8 cellular contexts compared by ENCODE assay signal in the genomic region with DNA sequence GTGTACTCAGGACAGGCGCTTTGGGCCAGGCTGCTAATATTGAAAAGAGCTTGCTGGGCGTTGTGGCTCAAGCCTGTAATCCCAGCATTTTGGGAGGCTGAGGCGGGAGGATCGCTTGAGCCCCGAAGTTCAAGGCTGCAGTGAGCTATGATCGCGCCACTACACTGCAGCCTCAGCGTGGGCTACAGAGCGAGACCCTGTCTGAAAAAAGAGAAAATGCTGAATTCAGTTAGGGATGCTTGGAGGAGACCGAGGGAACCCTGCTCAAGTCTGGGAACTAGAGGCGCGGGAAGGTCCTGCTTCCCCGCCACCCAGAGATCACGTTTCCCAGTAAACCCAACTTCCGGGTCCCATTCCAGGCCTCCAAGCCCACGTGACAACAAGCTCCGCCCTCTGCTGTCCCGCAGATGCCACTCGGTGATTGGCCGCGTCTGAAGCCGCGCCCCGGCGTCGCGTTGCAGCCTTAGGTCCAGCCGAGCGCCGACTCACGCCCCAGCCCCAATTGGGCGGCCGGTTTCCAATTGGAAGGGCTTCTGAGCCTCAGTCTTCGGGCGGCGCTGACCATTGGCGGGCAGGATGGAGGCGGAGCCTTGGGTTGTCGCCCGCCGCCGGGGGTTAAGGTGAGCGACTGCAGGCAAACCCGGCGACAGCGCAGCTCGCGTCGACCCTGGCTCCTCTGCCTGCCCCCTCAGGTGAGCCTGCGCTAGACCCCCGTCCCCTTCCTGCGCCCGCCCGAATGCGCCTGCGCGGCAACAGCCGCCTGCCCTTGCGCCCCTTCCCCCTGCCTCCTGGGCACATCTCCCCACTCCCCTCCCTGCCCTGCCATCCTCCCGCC. TPM values are rescaled to one million over a fixed set of nuclear protein-coding genes. Genes with fewer than 3 reads are reported as not detected.
DNase-seq lines count a peak whose midpoint lies in the region; ATAC-seq and TF ChIP-seq lines count a peak whose summit lies in the region.

A gene with protein sequence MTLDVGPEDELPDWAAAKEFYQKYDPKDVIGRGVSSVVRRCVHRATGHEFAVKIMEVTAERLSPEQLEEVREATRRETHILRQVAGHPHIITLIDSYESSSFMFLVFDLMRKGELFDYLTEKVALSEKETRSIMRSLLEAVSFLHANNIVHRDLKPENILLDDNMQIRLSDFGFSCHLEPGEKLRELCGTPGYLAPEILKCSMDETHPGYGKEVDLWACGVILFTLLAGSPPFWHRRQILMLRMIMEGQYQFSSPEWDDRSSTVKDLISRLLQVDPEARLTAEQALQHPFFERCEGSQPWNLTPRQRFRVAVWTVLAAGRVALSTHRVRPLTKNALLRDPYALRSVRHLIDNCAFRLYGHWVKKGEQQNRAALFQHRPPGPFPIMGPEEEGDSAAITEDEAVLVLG (plus strand): TSS at position 627 of the 835 bp plus-strand sequence. CDS start 396 bp downstream, outside the sequence.

- peak within 1 kb of the TSS; percentile 84 for H3K4me2 ChIP-seq in PC-3 (ENCODE audit: low read length)

- H3F3A ChIP-seq in PC-3 (ENCODE audit: low read length, unreplicated experiment) = peaks cover 8% of the 10 kb centered on the region

- DNase-seq in DMS114 treated with DMSO at 0.1 percent for 48 hours (lab: John Stamatoyannopoulos, UW; ENCODE audit: unreplicated experiment) (peak; percentile 96), PC-3 (peak; percentile 98), activated T-cell treated with anti-CD3 and anti-CD28 coated beads for 48 hours (ENCODE audit: low read depth) (peak; percentile 98), epithelial cell of esophagus (ENCODE audit: low read depth) (peak; percentile 100)
- DNase-seq in stimulated activated CD8-positive, alpha-beta memory T cell treated with anti-CD3 and anti-CD28 coated beads, Interleukin-4, amount 100 ng/mL, for 1 hour (ENCODE audit: low read depth in 2 of 2, low spot score in 1 of 2) = peak; percentile 89 to 90

- TF ChIP-seq RAD21 in Ishikawa (IDR thresholded peaks at IDR 0.05; ENCODE audit: low read depth) = no peak

- H4K20me1 ChIP-seq in PC-3 (ENCODE audit: low read length) = no peaks in the 10 kb centered on the region

- 0 out of 2 replicates have a peak within 1 kb of the TSS, but pooled peaks have one; percentile 43 for H2AFZ ChIP-seq in PC-3 (ENCODE audit: low read length)

- no peak for TF ChIP-seq EP300 in Ishikawa (IDR thresholded peaks at IDR 0.05; ENCODE audit: borderline replicate concordance)

- H3K9me2 ChIP-seq in PC-3 (replicated peaks; ENCODE audit: low read length) = no peaks in the 10 kb centered on the region

- POLR2A ChIA-PET in PC-3 (lab: Charles Lee; ENCODE audit: unreplicated experiment) = interaction anchor here (0.5 to 0.7 kb wide), 4 partner anchors 110 to 377 kb away, joined by 3 to 6 read pairs (median 4); no protein-coding TSS in a partner anchor

- H3K36me3 ChIP-seq in PC-3 (ENCODE audit: low read depth, low read length) = peaks cover 6% of the 10 kb centered on the region

- TF ChIP-seq CTCF in PC-3 (conservative IDR thresholded peaks at IDR 0.05; ENCODE audit: low read depth, low read length) (no peak), epithelial cell of esophagus (IDR thresholded peaks at IDR 0.05; ENCODE audit: insufficient read depth, low read depth, low read length, missing control alignments) (peak; percentile 1)

- peak within 1 kb of the TSS; percentile 83 for H3K27ac ChIP-seq in PC-3 (ENCODE audit: low read length)

- H3K4me3 ChIP-seq in PC-3 (ENCODE audit: low read length) = peak within 1 kb of the TSS; percentile 69
- H3K4me3 ChIP-seq in epithelial cell of esophagus (ENCODE audit: low read length) = peak within 1 kb of the TSS; percentile 71
- H3K4me3 ChIP-seq in mononuclear cell (ENCODE audit: low read length) = peak within 1 kb of the TSS; percentile 40

- peak within 1 kb of the TSS; percentile 75 for H3K9ac ChIP-seq in PC-3 (ENCODE audit: low read length)

- H3K79me2 ChIP-seq in PC-3 (ENCODE audit: low read length) = peaks cover 23% of the 10 kb centered on the region

- peak; percentile 94 for ATAC-seq in GM21576 (IDR thresholded peaks at IDR 0.05; ENCODE audit: unreplicated experiment)
- peak; percentile 96 for ATAC-seq in PC-3

- peaks cover 14% of the 10 kb centered on the region for H3K4me1 ChIP-seq in PC-3 (ENCODE audit: insufficient read depth, low read length)
- peaks cover 20% of the 10 kb centered on the region for H3K4me1 ChIP-seq in mononuclear cell (ENCODE audit: insufficient read depth, low read length)

- BruUV-seq in PC-3 (replicated peaks; lab: Mats Ljungman, UMichigan) = no TSS peak

- H3K27me3 ChIP-seq in PC-3 (ENCODE audit: low read length) (no peaks in the 10 kb centered on the region), mononuclear cell (ENCODE audit: insufficient read depth, low read length) (no peaks in the 10 kb centered on the region)

- H3K9me3 ChIP-seq in PC-3 (ENCODE audit: low read length) = no peaks in the 10 kb centered on the region
- H3K9me3 ChIP-seq in mononuclear cell (ENCODE audit: low read depth, low read length) = no peaks in the 10 kb centered on the region

- CTCF ChIA-PET in PC-3 (lab: Charles Lee) = interaction anchor here (0.7 to 0.8 kb wide), 2 partner anchors 26 to 67 kb away, joined by 3 read pairs; no protein-coding TSS in a partner anchor

- intact Hi-C loops in PC-3 (cut with micrococcal nuclease) = no loop called here

TF ChIP-seq in Ishikawa, 13 proteins besides CTCF, POLR2A, EP300 and RAD21:
- TF ChIP-seq, protein P1, sequence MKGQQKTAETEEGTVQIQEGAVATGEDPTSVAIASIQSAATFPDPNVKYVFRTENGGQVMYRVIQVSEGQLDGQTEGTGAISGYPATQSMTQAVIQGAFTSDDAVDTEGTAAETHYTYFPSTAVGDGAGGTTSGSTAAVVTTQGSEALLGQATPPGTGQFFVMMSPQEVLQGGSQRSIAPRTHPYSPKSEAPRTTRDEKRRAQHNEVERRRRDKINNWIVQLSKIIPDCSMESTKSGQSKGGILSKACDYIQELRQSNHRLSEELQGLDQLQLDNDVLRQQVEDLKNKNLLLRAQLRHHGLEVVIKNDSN (IDR thresholded peaks at IDR 0.05) = peak; percentile 97
- TF ChIP-seq TEAD4 (IDR thresholded peaks at IDR 0.05) = peak; percentile 37
- peak; percentile 90 for TF ChIP-seq TAF1 (IDR thresholded peaks at IDR 0.05; ENCODE audit: low read depth)
- TF ChIP-seq, protein P2, sequence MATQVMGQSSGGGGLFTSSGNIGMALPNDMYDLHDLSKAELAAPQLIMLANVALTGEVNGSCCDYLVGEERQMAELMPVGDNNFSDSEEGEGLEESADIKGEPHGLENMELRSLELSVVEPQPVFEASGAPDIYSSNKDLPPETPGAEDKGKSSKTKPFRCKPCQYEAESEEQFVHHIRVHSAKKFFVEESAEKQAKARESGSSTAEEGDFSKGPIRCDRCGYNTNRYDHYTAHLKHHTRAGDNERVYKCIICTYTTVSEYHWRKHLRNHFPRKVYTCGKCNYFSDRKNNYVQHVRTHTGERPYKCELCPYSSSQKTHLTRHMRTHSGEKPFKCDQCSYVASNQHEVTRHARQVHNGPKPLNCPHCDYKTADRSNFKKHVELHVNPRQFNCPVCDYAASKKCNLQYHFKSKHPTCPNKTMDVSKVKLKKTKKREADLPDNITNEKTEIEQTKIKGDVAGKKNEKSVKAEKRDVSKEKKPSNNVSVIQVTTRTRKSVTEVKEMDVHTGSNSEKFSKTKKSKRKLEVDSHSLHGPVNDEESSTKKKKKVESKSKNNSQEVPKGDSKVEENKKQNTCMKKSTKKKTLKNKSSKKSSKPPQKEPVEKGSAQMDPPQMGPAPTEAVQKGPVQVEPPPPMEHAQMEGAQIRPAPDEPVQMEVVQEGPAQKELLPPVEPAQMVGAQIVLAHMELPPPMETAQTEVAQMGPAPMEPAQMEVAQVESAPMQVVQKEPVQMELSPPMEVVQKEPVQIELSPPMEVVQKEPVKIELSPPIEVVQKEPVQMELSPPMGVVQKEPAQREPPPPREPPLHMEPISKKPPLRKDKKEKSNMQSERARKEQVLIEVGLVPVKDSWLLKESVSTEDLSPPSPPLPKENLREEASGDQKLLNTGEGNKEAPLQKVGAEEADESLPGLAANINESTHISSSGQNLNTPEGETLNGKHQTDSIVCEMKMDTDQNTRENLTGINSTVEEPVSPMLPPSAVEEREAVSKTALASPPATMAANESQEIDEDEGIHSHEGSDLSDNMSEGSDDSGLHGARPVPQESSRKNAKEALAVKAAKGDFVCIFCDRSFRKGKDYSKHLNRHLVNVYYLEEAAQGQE (IDR thresholded peaks at IDR 0.05; ENCODE audit: low read depth) = 0 out of 2 replicates have a peak, but pooled peaks have one; percentile 7
- TF ChIP-seq, protein P3, sequence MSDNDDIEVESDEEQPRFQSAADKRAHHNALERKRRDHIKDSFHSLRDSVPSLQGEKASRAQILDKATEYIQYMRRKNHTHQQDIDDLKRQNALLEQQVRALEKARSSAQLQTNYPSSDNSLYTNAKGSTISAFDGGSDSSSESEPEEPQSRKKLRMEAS (IDR thresholded peaks at IDR 0.05) = peak; percentile 87
- TF ChIP-seq NFIC (IDR thresholded peaks at IDR 0.05) = no peak
- 0 out of 2 replicates have a peak, but pooled peaks have one; percentile 1 for TF ChIP-seq YY1 (IDR thresholded peaks at IDR 0.05; ENCODE audit: low read depth)
- peak; percentile 41; the same call in 1 of the 2 replicates for TF ChIP-seq ZBTB7A (IDR thresholded peaks at IDR 0.05; ENCODE audit: low read depth)
- TF ChIP-seq CREB1 (IDR thresholded peaks at IDR 0.05; ENCODE audit: low read depth) = no peak

RNA-seq across cellular contexts. Expression of the gene that starts here (rescaled TPM):
- 28.6 and 30.9 TPM in 2 replicates for total RNA-seq in PC-3 (2014; rRNA removed)
- 15.7 TPM for total RNA-seq in mononuclear cell

Comparison
In these comparisons a context has a peak if more than half of its experiments do, and no peak if none do; other contexts are left out.
1. Peak in every context shown above with its lines: DNase-seq, ATAC-seq, H3K4me3 ChIP-seq and H3K27ac ChIP-seq.